In the genomic region with DNA sequence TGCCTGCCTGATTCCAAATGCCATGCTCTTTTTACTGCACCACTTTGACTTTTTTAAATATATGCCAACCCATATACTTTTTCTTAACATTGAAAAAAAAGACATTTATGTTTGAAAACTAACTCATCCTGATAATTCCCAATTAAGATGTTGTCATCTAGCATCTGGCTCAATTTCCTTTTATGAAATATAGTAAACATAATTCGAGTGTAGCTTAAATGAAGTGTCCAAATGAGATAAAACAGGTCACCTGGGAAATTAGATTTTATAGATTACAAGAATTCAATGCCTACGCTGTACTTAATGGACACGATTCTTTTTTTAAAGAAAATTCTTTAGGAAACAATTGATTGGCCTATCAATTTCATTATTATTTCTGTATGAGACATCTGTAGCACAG, we compare ENCODE assay signal across 42 cellular contexts. TPM values are rescaled to one million over a fixed set of nuclear protein-coding genes. Genes with fewer than 3 reads are reported as not detected.
"Had no signal": no experiment of that assay in that cellular context is flagged by ENCODE, and none has a peak within 500 bp of the region (broad histone marks: within the 10 kb centered on the region; RNA-seq: fewer than 3 reads in every experiment).

No MANE protein-coding gene starts in this region.

- H3K9me3 ChIP-seq: adrenal gland, ascending aorta, body of pancreas, breast epithelium had no signal

- H3K36me3 Mint-ChIP-seq: activated naive CD4-positive, alpha-beta T cell treated with anti-CD3 and anti-CD28 coated beads, Interleukin-2, amount 10 ng/mL, durations not matched to agents 7 days and 5 days; activated naive CD4-positive, alpha-beta T cell treated with anti-CD3 and anti-CD28 coated beads, Interleukin-2, amount 50 U/mL, for 24 hours; activated naive CD4-positive, alpha-beta T cell treated with anti-CD3 and anti-CD28 coated beads, Interleukin-2, amount 50 U/mL, for 72 hours; activated naive CD8-positive, alpha-beta T cell; activated naive CD8-positive, alpha-beta T cell treated with anti-CD3 and anti-CD28 coated beads for 36 hours; activated naive CD8-positive, alpha-beta T cell treated with anti-CD3 and anti-CD28 coated beads, Interleukin-2, amount 10 ng/mL, durations not matched to agents 7 days and 5 days; brain had no signal

- H3K9me3 Mint-ChIP-seq: activated naive CD4-positive, alpha-beta T cell treated with anti-CD3 and anti-CD28 coated beads for 36 hours; activated naive CD4-positive, alpha-beta T cell treated with anti-CD3 and anti-CD28 coated beads, Interleukin-2, amount 10 ng/mL, durations not matched to agents 7 days and 5 days; activated naive CD4-positive, alpha-beta T cell treated with anti-CD3 and anti-CD28 coated beads, Interleukin-2, amount 50 U/mL, for 72 hours; activated naive CD8-positive, alpha-beta T cell treated with anti-CD3 and anti-CD28 coated beads for 36 hours; activated naive CD8-positive, alpha-beta T cell treated with anti-CD3 and anti-CD28 coated beads, Interleukin-2, amount 10 ng/mL, durations not matched to agents 7 days and 5 days; activated naive CD8-positive, alpha-beta T cell treated with anti-CD3 and anti-CD28 coated beads, Interleukin-2, amount 50 U/mL, for 24 hours; activated T-cell treated with anti-CD3 and anti-CD28 coated beads, Interleukin-2, amount 50 U/mL, for 4 hours; activated T-cell treated with anti-CD3 and anti-CD28 coated beads, Interleukin-2, amount 50 U/mL, for 72 hours; activated T-helper 1 cell treated with anti-CD3 and anti-CD28 coated beads, Interleukin-12 subunit alpha, Interleukin-12 subunit beta, Interleukin-2, Interleukin-4 antibody, amounts not matched to agents 30 ng/mL and 10 ng/mL and 1 ng/mL, durations not matched to agents 14 hours and 24 hours and 36 hours; activated T-helper 17 cell treated with anti-CD3 and anti-CD28 coated beads, Interleukin-2, amount 50 U/mL, for 72 hours; activated T-helper 2 cell treated with anti-CD3 and anti-CD28 coated beads, Interferon-gamma antibody, Interleukin-2, Interleukin-4, amounts not matched to agents 10 μg/mL and 5 μg/mL and 100 μg/mL, durations not matched to agents 14 hours and 24 hours and 36 hours; brain had no signal

- H3K27me3 Mint-ChIP-seq: activated naive CD4-positive, alpha-beta T cell treated with anti-CD3 and anti-CD28 coated beads, Interleukin-2, amount 10 ng/mL, durations not matched to agents 7 days and 5 days; activated naive CD8-positive, alpha-beta T cell treated with anti-CD3 and anti-CD28 coated beads, Interleukin-2, amount 10 ng/mL, durations not matched to agents 7 days and 5 days; activated naive CD8-positive, alpha-beta T cell treated with anti-CD3 and anti-CD28 coated beads, Interleukin-2, amount 50 U/mL, for 24 hours; central memory CD8-positive, alpha-beta T cell had no signal

- H3K4me3 Mint-ChIP-seq: activated naive CD4-positive, alpha-beta T cell treated with anti-CD3 and anti-CD28 coated beads for 36 hours; activated naive CD4-positive, alpha-beta T cell treated with anti-CD3 and anti-CD28 coated beads, Interleukin-2, amount 10 ng/mL, durations not matched to agents 7 days and 5 days; activated naive CD4-positive, alpha-beta T cell treated with anti-CD3 and anti-CD28 coated beads, Interleukin-2, amount 50 U/mL, for 24 hours; activated naive CD8-positive, alpha-beta T cell; activated naive CD8-positive, alpha-beta T cell treated with anti-CD3 and anti-CD28 coated beads for 36 hours; activated naive CD8-positive, alpha-beta T cell treated with anti-CD3 and anti-CD28 coated beads, Interleukin-2, amount 10 ng/mL, durations not matched to agents 7 days and 5 days; activated naive CD8-positive, alpha-beta T cell treated with anti-CD3 and anti-CD28 coated beads, Interleukin-2, amount 50 U/mL, for 24 hours; activated T-cell treated with anti-CD3 and anti-CD28 coated beads, Interleukin-2, amount 50 U/mL, for 4 hours; activated T-cell treated with anti-CD3 and anti-CD28 coated beads, Interleukin-2, amount 50 U/mL, for 72 hours; activated T-helper 1 cell treated with anti-CD3 and anti-CD28 coated beads, Interleukin-12 subunit alpha, Interleukin-12 subunit beta, Interleukin-2, Interleukin-4 antibody, amounts not matched to agents 30 ng/mL and 10 ng/mL and 1 ng/mL, durations not matched to agents 14 hours and 24 hours and 36 hours; activated T-helper 17 cell treated with anti-CD3 and anti-CD28 coated beads, Interleukin-2, amount 50 U/mL, for 72 hours; brain; central memory CD8-positive, alpha-beta T cell had no signal

- FAIRE-seq: astrocyte, bronchial epithelial cell, colon had no signal

- H3K27ac ChIP-seq: adrenal gland, ascending aorta, body of pancreas, brain microvascular endothelial cell, breast epithelium, cardiac muscle cell had no signal

- ATAC-seq: activated naive CD4-positive, alpha-beta T cell treated with anti-CD3 and anti-CD28 coated beads, Interleukin-2, amount 50 U/mL, for 72 hours; activated naive CD8-positive, alpha-beta T cell treated with anti-CD3 and anti-CD28 coated beads, Interleukin-2, amount 50 U/mL, for 24 hours; activated T-cell treated with anti-CD3 and anti-CD28 coated beads, Interleukin-2, amount 50 U/mL, for 4 hours; activated T-cell treated with anti-CD3 and anti-CD28 coated beads, Interleukin-2, amount 50 U/mL, for 72 hours; activated T-helper 17 cell treated with anti-CD3 and anti-CD28 coated beads, Interleukin-2, amount 50 U/mL, for 72 hours; body of pancreas had no signal

- H3K27me3 ChIP-seq: adrenal gland, ascending aorta, body of pancreas, brain microvascular endothelial cell, breast epithelium, cardiac muscle cell had no signal

- H3K27ac Mint-ChIP-seq: activated naive CD4-positive, alpha-beta T cell treated with anti-CD3 and anti-CD28 coated beads for 36 hours; activated naive CD4-positive, alpha-beta T cell treated with anti-CD3 and anti-CD28 coated beads, Interleukin-2, amount 10 ng/mL, durations not matched to agents 7 days and 5 days; activated naive CD4-positive, alpha-beta T cell treated with anti-CD3 and anti-CD28 coated beads, Interleukin-2, amount 50 U/mL, for 24 hours; activated naive CD4-positive, alpha-beta T cell treated with anti-CD3 and anti-CD28 coated beads, Interleukin-2, amount 50 U/mL, for 72 hours; activated naive CD8-positive, alpha-beta T cell; activated naive CD8-positive, alpha-beta T cell treated with anti-CD3 and anti-CD28 coated beads for 36 hours; activated naive CD8-positive, alpha-beta T cell treated with anti-CD3 and anti-CD28 coated beads, Interleukin-2, amount 10 ng/mL, durations not matched to agents 7 days and 5 days; activated naive CD8-positive, alpha-beta T cell treated with anti-CD3 and anti-CD28 coated beads, Interleukin-2, amount 50 U/mL, for 24 hours; activated T-cell treated with anti-CD3 and anti-CD28 coated beads, Interleukin-2, amount 50 U/mL, for 72 hours; activated T-helper 1 cell treated with anti-CD3 and anti-CD28 coated beads, Interleukin-12 subunit alpha, Interleukin-12 subunit beta, Interleukin-2, Interleukin-4 antibody, amounts not matched to agents 30 ng/mL and 10 ng/mL and 1 ng/mL, durations not matched to agents 14 hours and 24 hours and 36 hours; activated T-helper 17 cell treated with anti-CD3 and anti-CD28 coated beads, Interleukin-2, amount 50 U/mL, for 72 hours; activated T-helper 2 cell treated with anti-CD3 and anti-CD28 coated beads, Interferon-gamma antibody, Interleukin-2, Interleukin-4, amounts not matched to agents 10 μg/mL and 5 μg/mL and 100 μg/mL, durations not matched to agents 14 hours and 24 hours and 36 hours; brain had no signal

- H3K4me1 ChIP-seq: adrenal gland, body of pancreas, breast epithelium had no signal

- H3K36me3 ChIP-seq: adrenal gland, ascending aorta, brain microvascular endothelial cell, breast epithelium, cardiac muscle cell had no signal

- DNase-seq: activated effector memory CD4-positive, alpha-beta T cell treated with anti-CD3 and anti-CD28 coated beads, Interleukin-2, amount 50 U/mL, for 16 hours; activated effector memory CD4-positive, alpha-beta T cell treated with Interleukin-2 at 50 U/mL for 16 hours; activated gamma-delta T cell; activated gamma-delta T cell treated with Interleukin-2 at 50 U/mL for 16 hours; activated naive CD4-positive, alpha-beta T cell; activated naive CD4-positive, alpha-beta T cell treated with anti-CD3 and anti-CD28 coated beads for 36 hours; activated naive CD4-positive, alpha-beta T cell treated with anti-CD3 and anti-CD28 coated beads, Interleukin-2, amount 10 ng/mL, durations not matched to agents 7 days and 5 days; activated naive CD4-positive, alpha-beta T cell treated with anti-CD3 and anti-CD28 coated beads, Interleukin-2, amount 50 U/mL, for 16 hours; activated naive CD4-positive, alpha-beta T cell treated with Interleukin-2 at 50 U/mL for 16 hours; activated naive CD8-positive, alpha-beta T cell treated with anti-CD3 and anti-CD28 coated beads for 36 hours; activated naive CD8-positive, alpha-beta T cell treated with anti-CD3 and anti-CD28 coated beads, Interleukin-2, amount 10 ng/mL, durations not matched to agents 7 days and 5 days; activated naive CD8-positive, alpha-beta T cell treated with anti-CD3 and anti-CD28 coated beads, Interleukin-2, amount 50 U/mL, for 24 hours; activated T-cell treated with anti-CD3 and anti-CD28 coated beads, Interleukin-2, amount 50 U/mL, for 4 hours; activated T-cell treated with anti-CD3 and anti-CD28 coated beads, Interleukin-2, amount 50 U/mL, for 48 hours; activated T-cell treated with anti-CD3 and anti-CD28 coated beads, Interleukin-2, amount 50 U/mL, for 72 hours; adrenal gland; amniotic stem cell; amygdala; anterior cingulate cortex; aorta; body of pancreas; brain microvascular endothelial cell; central memory CD4-positive, alpha-beta T cell; cerebellar nuclear complex had no signal

- H3K4me3 ChIP-seq: adrenal gland, ascending aorta, body of pancreas, breast epithelium, cardiac muscle cell had no signal

- H3K4me1 Mint-ChIP-seq: activated naive CD4-positive, alpha-beta T cell treated with anti-CD3 and anti-CD28 coated beads, Interleukin-2, amount 10 ng/mL, durations not matched to agents 7 days and 5 days; activated naive CD4-positive, alpha-beta T cell treated with anti-CD3 and anti-CD28 coated beads, Interleukin-2, amount 50 U/mL, for 24 hours; activated naive CD8-positive, alpha-beta T cell treated with anti-CD3 and anti-CD28 coated beads for 36 hours; activated naive CD8-positive, alpha-beta T cell treated with anti-CD3 and anti-CD28 coated beads, Interleukin-2, amount 10 ng/mL, durations not matched to agents 7 days and 5 days; activated naive CD8-positive, alpha-beta T cell treated with anti-CD3 and anti-CD28 coated beads, Interleukin-2, amount 50 U/mL, for 24 hours; activated T-helper 17 cell treated with anti-CD3 and anti-CD28 coated beads, Interleukin-2, amount 50 U/mL, for 72 hours; brain; central memory CD8-positive, alpha-beta T cell had no signal

RNA-seq across cellular contexts. Expression of gene MDFIC2, which starts 2.8 kb away (rescaled TPM):
- total RNA-seq: activated naive CD4-positive, alpha-beta T cell treated with anti-CD3 and anti-CD28 coated beads for 36 hours; activated naive CD4-positive, alpha-beta T cell treated with anti-CD3 and anti-CD28 coated beads, Interleukin-2, amount 50 U/mL, for 72 hours; activated naive CD8-positive, alpha-beta T cell treated with anti-CD3 and anti-CD28 coated beads for 36 hours; activated naive CD8-positive, alpha-beta T cell treated with anti-CD3 and anti-CD28 coated beads, Interleukin-2, amount 10 ng/mL, durations not matched to agents 7 days and 5 days; activated T-cell treated with anti-CD3 and anti-CD28 coated beads, Interleukin-2, amount 50 U/mL, for 4 hours; activated T-cell treated with anti-CD3 and anti-CD28 coated beads, Interleukin-2, amount 50 U/mL, for 72 hours; activated T-helper 1 cell treated with anti-CD3 and anti-CD28 coated beads, Interleukin-12 subunit alpha, Interleukin-12 subunit beta, Interleukin-2, Interleukin-4 antibody, amounts not matched to agents 30 ng/mL and 10 ng/mL and 1 ng/mL, durations not matched to agents 14 hours and 24 hours and 36 hours; activated T-helper 17 cell treated with anti-CD3 and anti-CD28 coated beads, Interleukin-2, amount 50 U/mL, for 72 hours; activated T-helper 2 cell treated with anti-CD3 and anti-CD28 coated beads, Interferon-gamma antibody, Interleukin-2, Interleukin-4, amounts not matched to agents 10 μg/mL and 5 μg/mL and 100 μg/mL, durations not matched to agents 14 hours and 24 hours and 36 hours; adrenal gland; aorta; ascending aorta; astrocyte; body of pancreas; breast epithelium; bronchial epithelial cell; cardiac muscle cell; cardiac septum; cerebellum; chondrocyte had no signal
- polyA plus RNA-seq: adipose tissue, adrenal gland, aorta, cardiac muscle cell had no signal
